Comparison of ENCODE assay signal across 8 cellular contexts in genomic region chr18:79402977-79403722, GRCh38. TPM values are rescaled to one million over a fixed set of nuclear protein-coding genes. Genes with fewer than 3 reads are reported as not detected.
DNase-seq lines count a peak whose midpoint lies in the region; ATAC-seq, FAIRE-seq and TF ChIP-seq lines count a peak whose summit lies in the region.

No MANE protein-coding gene starts in this region.

- 46% methylated on average over 27 of the region's 27 CpGs for WGBS in liver
- 5% methylated on average over 14 of the region's 27 CpGs for whole genome bisulfite sequencing in HepG2 (ENCODE audit: low lambda C conversion rate)
- 35 to 40% methylated on average over 19 to 27 of the region's 27 CpGs for WGBS in body of pancreas, 2 donors
- 26% methylated on average over 15 of the region's 27 CpGs for WGBS in right lobe of liver (ENCODE audit: insufficient coverage, low coverage, low lambda C conversion rate, missing lambda C conversion rate)
- 41% methylated on average over 27 of the region's 27 CpGs for WGBS in thymus

- no peak overlapping the region for H3K9ac ChIP-seq in liver (ENCODE audit: low read depth in 1 of 2, low read length in 2 of 2)
- H3K9ac ChIP-seq in HepG2 (ENCODE audit: insufficient read depth, low read depth, low read length): no peak overlapping the region

- H3K36me3 ChIP-seq in liver (ENCODE audit: control insufficient read depth in 4 of 4, insufficient read depth in 3 of 4, low read depth in 1 of 4, low read length in 3 of 4) (no peaks in the 10 kb centered on the region), HepG2 (replicated peaks in 1 of 2; ENCODE audit: control insufficient read depth in 1 of 2, insufficient read depth in 2 of 2, low read length in 2 of 2) (no peaks in the 10 kb centered on the region), body of pancreas (replicated peaks in 1 of 2; ENCODE audit: insufficient read depth in 1 of 2, low read depth in 2 of 2) (no peaks in the 10 kb centered on the region), right lobe of liver (no peaks in the 10 kb centered on the region), thymus (ENCODE audit: control insufficient read depth, insufficient read depth) (no peaks in the 10 kb centered on the region)

- no peaks in the 10 kb centered on the region; the same call in 1 of the 2 replicates for H4K20me1 ChIP-seq in HepG2 (ENCODE audit: insufficient read depth, low read length)

- CTCF ChIA-PET in HepG2 (lab: Yijun Ruan, JAX; ENCODE audit: low intra/inter-chr PET ratio, low total read pairs): no interaction called here

- H3K27me3 ChIP-seq in liver (ENCODE audit: control insufficient read depth in 4 of 4, insufficient read depth in 4 of 4, low read length in 3 of 4) (no peaks in the 10 kb centered on the region), HepG2 (ENCODE audit: control insufficient read depth in 1 of 2, insufficient read depth in 2 of 2, low read length in 2 of 2) (peaks cover 19 to 73% of the 10 kb centered on the region in 2 experiments), body of pancreas (no peaks in the 10 kb centered on the region), right lobe of liver (no peaks in the 10 kb centered on the region), thymus (ENCODE audit: control insufficient read depth, insufficient read depth) (peaks cover 11% of the 10 kb centered on the region)

- no TSS peak for BruUV-seq in HepG2 (replicated peaks; lab: Mats Ljungman, UMichigan)

- in situ Hi-C loops in HepG2 (cut with HindIII; ENCODE audit: extremely low pct_ligation_motif_present, low pct_unique_long_range_greater_than_20kb): no loop called here

- H3K79me2 ChIP-seq in HepG2 (ENCODE audit: insufficient read depth, low read length): no peaks in the 10 kb centered on the region

- TF ChIP-seq POLR2A in HepG2 (IDR thresholded peaks at IDR 0.05; ENCODE audit: insufficient read depth in 1 of 2, low read depth in 2 of 2, low read length in 2 of 2): no peak
- no peak for TF ChIP-seq POLR2A in body of pancreas (IDR thresholded peaks at IDR 0.05)
- TF ChIP-seq POLR2A in right lobe of liver (IDR thresholded peaks at IDR 0.05): no peak

- TF ChIP-seq RAD21 in liver (IDR thresholded peaks at IDR 0.05): no peak
- TF ChIP-seq RAD21 in HepG2 (CRISPR knock-in tag; IDR thresholded peaks at IDR 0.05): no peak

- intact Hi-C loops in HepG2 (cut with micrococcal nuclease; ENCODE audit: unreplicated experiment): no loop called here
- intact Hi-C loops in body of pancreas (cut with DNase I): no loop called here
- intact Hi-C loops in right lobe of liver (cut with DNase I): no loop called here

- H3K27ac ChIP-seq in liver (ENCODE audit: low read depth in 1 of 2, low read length in 2 of 2): peak overlapping the region in 1 of 2 donors; percentile 41
- no peak overlapping the region for H3K27ac ChIP-seq in HepG2 (ENCODE audit: extremely low read length, insufficient read depth, low read length)
- H3K27ac ChIP-seq in body of pancreas: peak overlapping the region in 2 of 4 donors; percentile 51 to 60
- H3K27ac ChIP-seq in right lobe of liver: no peak overlapping the region
- peak overlapping the region; percentile 36 for H3K27ac ChIP-seq in thymus (ENCODE audit: low read depth)

- TF ChIP-seq CTCF in liver (IDR thresholded peaks at IDR 0.05; ENCODE audit: low read depth, low read length, missing input control) (no peak), HepG2 (CRISPR knock-in tag; IDR thresholded peaks at IDR 0.05) (no peak), body of pancreas (IDR thresholded peaks at IDR 0.05) (no peak), right lobe of liver (IDR thresholded peaks at IDR 0.05) (no peak)

- ATAC-seq in HepG2 (no peak), body of pancreas (peak; percentile 52), right lobe of liver (peak; percentile 51 to 62 (median 59)), SK-N-SH treated with all-trans-retinoic acid at 6 μM for 48 hours (no peak), HG03097 (IDR thresholded peaks at IDR 0.05; ENCODE audit: low FRiP score, unreplicated experiment) (no peak)

- peaks cover 2 to 12% (median 4%) of the 10 kb centered on the region in 4 donors for H3K4me1 ChIP-seq in liver (ENCODE audit: control insufficient read depth in 4 of 4, insufficient read depth in 4 of 4, low read length in 3 of 4)
- 0 out of 2 replicates have a peak, but pooled peaks cover 6% of the 10 kb centered on the region for H3K4me1 ChIP-seq in HepG2 (ENCODE audit: insufficient read depth, low read length)
- H3K4me1 ChIP-seq in body of pancreas: peaks cover 35% of the 10 kb centered on the region
- peaks cover 0 to 8% (median 3%) of the 10 kb centered on the region in 4 donors for H3K4me1 ChIP-seq in right lobe of liver
- H3K4me1 ChIP-seq in thymus (ENCODE audit: control insufficient read depth, insufficient read depth, low read length): peaks cover 25% of the 10 kb centered on the region

- no peak overlapping the region for H3K4me2 ChIP-seq in HepG2 (ENCODE audit: low read depth, low read length)

- DNase-seq in HepG2 (ENCODE audit: low spot score) (no peak), body of pancreas (peak in 3 of 4 donors; percentile 54 to 63 (median 60)), right lobe of liver (peak; percentile 60 to 82 (median 64)), T1000 (lab: John Stamatoyannopoulos, UW) (no peak)

- TF ChIP-seq EP300 in HepG2 (IDR thresholded peaks at IDR 0.05; ENCODE audit: low read depth in 2 of 2, low read length in 2 of 2) (no peak), HepG2 (CRISPR knock-in tag; IDR thresholded peaks at IDR 0.05; ENCODE audit: borderline replicate concordance) (no peak)

- H3K9me3 ChIP-seq in liver (ENCODE audit: control insufficient read depth in 4 of 4, low read length in 3 of 4): no peaks in the 10 kb centered on the region
- no peaks in the 10 kb centered on the region for H3K9me3 ChIP-seq in HepG2 (ENCODE audit: low read length)
- H3K9me3 ChIP-seq in body of pancreas: no peaks in the 10 kb centered on the region
- H3K9me3 ChIP-seq in right lobe of liver: no peaks in the 10 kb centered on the region
- no peaks in the 10 kb centered on the region for H3K9me3 ChIP-seq in thymus (ENCODE audit: control insufficient read depth)

- FAIRE-seq in HepG2 (lab: Jason Lieb, UNC): no peak

- POLR2A ChIA-PET in HepG2 (lab: Yijun Ruan, JAX): no interaction called here

- H2AFZ ChIP-seq in HepG2 (ENCODE audit: low read length): no peak overlapping the region

- H3K4me3 ChIP-seq in liver (ENCODE audit: low read depth in 1 of 3, low read length in 3 of 3) (no peak overlapping the region), HepG2 (replicated peaks in 1 of 3; ENCODE audit: insufficient read depth in 1 of 3, low read depth in 2 of 3, low read length in 3 of 3) (no peak overlapping the region), body of pancreas (no peak overlapping the region), right lobe of liver (no peak overlapping the region), thymus (ENCODE audit: low read length) (peak overlapping the region; percentile 21)

TF ChIP-seq in liver, 16 proteins besides CTCF, POLR2A, EP300 and RAD21:
- TF ChIP-seq YY1 (IDR thresholded peaks at IDR 0.05) (no peak), NR2F2 (IDR thresholded peaks at IDR 0.05) (peak; percentile 17), SP1 (IDR thresholded peaks at IDR 0.05) (peak; percentile 8)

TF ChIP-seq in HepG2, 621 proteins besides CTCF, POLR2A, EP300 and RAD21:
- TF ChIP-seq ZNF792 (CRISPR knock-in tag; IDR thresholded peaks at IDR 0.05) (no peak), HDAC6 (IDR thresholded peaks at IDR 0.05; ENCODE audit: low read depth, low read length) (no peak), POLR2AphosphoS2 (IDR thresholded peaks at IDR 0.05; ENCODE audit: low read depth, low read length) (no peak), CHD2 (IDR thresholded peaks at IDR 0.05; ENCODE audit: low read depth, low read length) (no peak), RNF2 (conservative IDR thresholded peaks at IDR 0.05; ENCODE audit: low read depth) (no peak), ZNF343 (CRISPR knock-in tag; IDR thresholded peaks at IDR 0.05) (no peak), SALL1 (CRISPR knock-in tag; IDR thresholded peaks at IDR 0.05) (no peak)

TF ChIP-seq in SK-N-SH treated with all-trans-retinoic acid at 6 μM for 48 hours, 23 proteins besides CTCF, POLR2A, EP300 and RAD21 (continues in another document):
- no peak for TF ChIP-seq ZFP30 (CRISPR knock-in tag; IDR thresholded peaks at IDR 0.05)

RNA-seq across cellular contexts. Expression of gene NFATC1, which starts 7.4 kb away (rescaled TPM):
- 1 to 10 TPM; 1.6 to 2.2 TPM for total RNA-seq in liver
- 1 to 10 TPM in 1 of 2 donors, under 1 TPM in 1; 0.57 to 1.1 TPM for polyA plus RNA-seq in liver
- not detected in 2 replicates for total RNA-seq in HepG2 (2016; rRNA removed; fragmentation: Illumina TruSeq; extraction: Trizol)
- total RNA-seq in HepG2 (2016; cell fraction: cytosol; rRNA removed; fragmentation: Illumina TruSeq; extraction: Trizol; ENCODE audit: low read depth): not detected in 2 replicates
- total RNA-seq in HepG2 (2016; cell fraction: insoluble cytoplasmic fraction; rRNA removed; fragmentation: Illumina TruSeq; extraction: Trizol): not detected in 2 replicates
- not detected in 2 replicates for total RNA-seq in HepG2 (2016; cell fraction: membrane; rRNA removed; fragmentation: Illumina TruSeq; extraction: Trizol)
- not detected in 2 replicates for total RNA-seq in HepG2 (2016; cell fraction: nucleus; rRNA removed; fragmentation: Illumina TruSeq; extraction: Trizol)
- polyA plus RNA-seq in HepG2 (2011; rRNA removed): 0.04 TPM in 1 of 2 replicates, not detected in the other
- 0.03 TPM in 1 of 2 replicates, not detected in the other for polyA plus RNA-seq in HepG2 (2011; cell fraction: cytosol; rRNA removed)
- 0.12 and 0.23 TPM in 2 replicates for polyA plus RNA-seq in HepG2 (2011; cell fraction: nucleus; rRNA removed)
- polyA plus RNA-seq in HepG2 (2012): 0.04 and 0.05 TPM in 2 replicates
- polyA plus RNA-seq in HepG2 (2016; cell fraction: cytosol; fragmentation: Illumina TruSeq; extraction: Trizol; ENCODE audit: low read depth): not detected in 2 replicates
- polyA plus RNA-seq in HepG2 (2016; cell fraction: insoluble cytoplasmic fraction; fragmentation: Illumina TruSeq; extraction: Trizol; ENCODE audit: low read depth): not detected in 2 replicates
- not detected in 2 replicates for polyA plus RNA-seq in HepG2 (2016; cell fraction: membrane; fragmentation: Illumina TruSeq; extraction: Trizol; ENCODE audit: low read depth)
- polyA plus RNA-seq in HepG2 (2016; cell fraction: nucleus; fragmentation: Illumina TruSeq; extraction: Trizol; ENCODE audit: insufficient read depth, low read depth): not detected in 2 replicates
- 0.42 TPM in 1 of 2 replicates, not detected in the other for polyA minus RNA-seq in HepG2 (2011; rRNA and poly(A)+ RNA removed; ENCODE audit: low replicate concordance)
- polyA minus RNA-seq in HepG2 (2011; cell fraction: cytosol; rRNA and poly(A)+ RNA removed): not detected in 2 replicates
- polyA minus RNA-seq in HepG2 (2011; cell fraction: nucleus; rRNA and poly(A)+ RNA removed): not detected in 2 replicates
- 1 to 10 TPM; 5.2 to 5.9 TPM for total RNA-seq in body of pancreas
- 1 to 10 TPM in 5 of 6 experiments, under 1 TPM in 1; 1.00 to 4.3 (median 2.9) TPM for total RNA-seq in right lobe of liver
- polyA plus RNA-seq in thymus: 23.8 TPM

Comparison
In these comparisons a context has a peak if more than half of its experiments do, and no peak if none do; other contexts are left out.
1. ATAC-seq: peak in body of pancreas (single experiment) and right lobe of liver (4 of 4); none in HepG2 (single experiment), SK-N-SH treated with all-trans-retinoic acid at 6 μM for 48 hours (single experiment) and HG03097 (single experiment).
2. DNase-seq: peak in body of pancreas (3 of 4) and right lobe of liver (3 of 3); none in HepG2 (single experiment) and T1000 (single experiment).